28 cellular contexts compared by ENCODE assay signal in genomic region chr10:60009316-60009715, GRCh38.
"Had no signal": no experiment of that assay in that cellular context is flagged by ENCODE, and none has a peak within 500 bp of the region (broad histone marks: within the 10 kb centered on the region; RNA-seq: fewer than 3 reads in every experiment).

No MANE protein-coding gene starts in this region.

- H3K27me3 Mint-ChIP-seq: type B pancreatic cell had no signal

- H3K9me3 Mint-ChIP-seq: naive thymus-derived CD8-positive, alpha-beta T cell; nephron progenitor cell; stimulated activated effector memory CD8-positive, alpha-beta T cell treated with anti-CD3 and anti-CD28 coated beads, Interleukin-12 subunit alpha, Interleukin-12 subunit beta, amount 100 ng/mL, for 72 hours; type B pancreatic cell had no signal

- H3K9me3 ChIP-seq: esophagus muscularis mucosa, gastroesophageal sphincter, heart left ventricle, left lung, ovary, psoas muscle, sigmoid colon, stomach, testis, tibial artery had no signal

- H3K4me3 ChIP-seq: coronary artery, esophagus muscularis mucosa, gastroesophageal sphincter, heart left ventricle, hepatocyte, left lung, ovary, psoas muscle, sigmoid colon, stomach, testis, tibial artery had no signal

- H3K36me3 ChIP-seq: esophagus muscularis mucosa, gastroesophageal sphincter, heart left ventricle, left lung, ovary, sigmoid colon, stomach, tibial artery had no signal

- ATAC-seq: gastroesophageal sphincter; heart left ventricle; left lung; naive thymus-derived CD8-positive, alpha-beta T cell; psoas muscle; right cardiac atrium had no signal

- H3K4me1 Mint-ChIP-seq: naive thymus-derived CD8-positive, alpha-beta T cell; nephron progenitor cell; stimulated activated effector memory CD8-positive, alpha-beta T cell treated with anti-CD3 and anti-CD28 coated beads, Interleukin-12 subunit alpha, Interleukin-12 subunit beta, amount 100 ng/mL, for 72 hours had no signal

- H3K4me1 ChIP-seq: gastroesophageal sphincter, heart left ventricle, left lung, psoas muscle, sigmoid colon, testis, tibial artery had no signal

- H3K27ac ChIP-seq: coronary artery, esophagus muscularis mucosa, foreskin keratinocyte, gastroesophageal sphincter, heart left ventricle, hepatocyte, left lung, ovary, psoas muscle, sigmoid colon, stomach, testis, tibial artery had no signal

- H3K79me2 ChIP-seq: hepatocyte had no signal

- H3K27ac Mint-ChIP-seq: naive thymus-derived CD8-positive, alpha-beta T cell; nephron progenitor cell; stimulated activated effector memory CD8-positive, alpha-beta T cell treated with anti-CD3 and anti-CD28 coated beads, Interleukin-12 subunit alpha, Interleukin-12 subunit beta, amount 100 ng/mL, for 72 hours; type B pancreatic cell had no signal

- H3K36me3 Mint-ChIP-seq: naive thymus-derived CD8-positive, alpha-beta T cell; stimulated activated effector memory CD8-positive, alpha-beta T cell treated with anti-CD3 and anti-CD28 coated beads, Interleukin-12 subunit alpha, Interleukin-12 subunit beta, amount 100 ng/mL, for 72 hours; type B pancreatic cell had no signal

- DNase-seq: dermis blood vessel endothelial cell; effector memory CD4-positive, alpha-beta T cell; heart left ventricle; kidney; left lung; mesenchymal stem cell; midbrain; naive thymus-derived CD8-positive, alpha-beta T cell; nephron progenitor cell; nucleus accumbens; ovary; posterior cingulate gyrus; psoas muscle; right cardiac atrium; sigmoid colon; stimulated activated CD4-positive, alpha-beta T cell treated with anti-CD3 and anti-CD28 coated beads, Interleukin-2, amount 100 ng/mL, for 24 hours; stimulated activated CD4-positive, alpha-beta T cell treated with anti-CD3 and anti-CD28 coated beads, Interleukin-4, amount 100 ng/mL, for 24 hours; stimulated activated naive CD4-positive, alpha-beta T cell treated with Interleukin-2 at 50 U/mL for 16 hours; stomach; testis; tibial artery had no signal

- H2AFZ ChIP-seq: hepatocyte had no signal

- H3K4me2 ChIP-seq: hepatocyte had no signal

- H3K4me3 Mint-ChIP-seq: naive thymus-derived CD8-positive, alpha-beta T cell; nephron progenitor cell; stimulated activated effector memory CD8-positive, alpha-beta T cell treated with anti-CD3 and anti-CD28 coated beads, Interleukin-12 subunit alpha, Interleukin-12 subunit beta, amount 100 ng/mL, for 72 hours; type B pancreatic cell had no signal

- H3K27me3 ChIP-seq: esophagus muscularis mucosa, foreskin keratinocyte, gastroesophageal sphincter, heart left ventricle, hepatocyte, left lung, ovary, sigmoid colon, stomach, testis, tibial artery had no signal
